8 cellular contexts compared by ENCODE assay signal in genomic region chr1:66271216-66271903, GRCh38.
DNase-seq lines count a peak whose midpoint lies in the region; ATAC-seq, FAIRE-seq and TF ChIP-seq lines count a peak whose summit lies in the region.

No MANE protein-coding gene starts in this region.

- DNase-seq in A673 (ENCODE audit: low spot score) (peak; percentile 96), GM23248 (peak; percentile 99), astrocyte (ENCODE audit: low read depth) (peak; percentile 99), hepatic stellate cell (ENCODE audit: low spot score) (peak; percentile 66), NCI-H1092 (lab: John Stamatoyannopoulos, UW) (no peak)

- H3K4me3 ChIP-seq in A673 (ENCODE audit: low read depth, low read length, poor library complexity, severe bottlenecking) (no peak overlapping the region), GM23248 (peak overlapping the region; percentile 62), OCI-LY3 (ENCODE audit: low read length) (peak overlapping the region; percentile 53), astrocyte (ENCODE audit: insufficient read depth, low read depth, low read length) (peak overlapping the region; percentile 24), rectal smooth muscle tissue (ENCODE audit: low read length) (peak overlapping the region; percentile 38)

- ATAC-seq in HG02884 (IDR thresholded peaks at IDR 0.05; ENCODE audit: unreplicated experiment): no peak

- H3K36me3 ChIP-seq in A673 (ENCODE audit: insufficient read depth, low read length, poor library complexity, severe bottlenecking) (no peaks in the 10 kb centered on the region), GM23248 (ENCODE audit: low read depth) (no peaks in the 10 kb centered on the region), OCI-LY3 (replicated peaks; ENCODE audit: low read depth, low read length) (no peaks in the 10 kb centered on the region), astrocyte (ENCODE audit: insufficient read depth, low read length) (no peaks in the 10 kb centered on the region), rectal smooth muscle tissue (ENCODE audit: control insufficient read depth, insufficient read depth, low read length) (no peaks in the 10 kb centered on the region)

- TF ChIP-seq CTCF in A673 (conservative IDR thresholded peaks at IDR 0.05; ENCODE audit: low read depth, low read length) (no peak), OCI-LY3 (IDR thresholded peaks at IDR 0.05; ENCODE audit: low read depth, low read length) (no peak), astrocyte (IDR thresholded peaks at IDR 0.05; ENCODE audit: insufficient read depth, low read depth, low read length) (no peak)

- no peaks in the 10 kb centered on the region for H3K9me2 ChIP-seq in GM23248 (ENCODE audit: insufficient read depth)

- peak overlapping the region; percentile 52 for H2AFZ ChIP-seq in GM23248
- H2AFZ ChIP-seq in OCI-LY3 (ENCODE audit: low read depth, low read length): peak overlapping the region; percentile 75; the same call in 1 of the 2 replicates
- H2AFZ ChIP-seq in astrocyte (ENCODE audit: low read depth, low read length): peak overlapping the region; percentile 75

- no peaks in the 10 kb centered on the region for H3K27me3 Mint-ChIP-seq in astrocyte (ENCODE audit: low read depth, unreplicated experiment)

- peak overlapping the region; percentile 78 for H3K27ac Mint-ChIP-seq in astrocyte (ENCODE audit: unreplicated experiment)

- H3K9ac ChIP-seq in GM23248 (peak overlapping the region; percentile 95), OCI-LY3 (ENCODE audit: low read length) (peak overlapping the region; percentile 57), astrocyte (ENCODE audit: low read length) (peak overlapping the region; percentile 72), rectal smooth muscle tissue (ENCODE audit: low read length) (peak overlapping the region; percentile 49)

- H3K27ac ChIP-seq in A673 (ENCODE audit: low read depth, low read length, poor library complexity, severe bottlenecking) (peak overlapping the region; percentile 87), GM23248 (peak overlapping the region; percentile 100), OCI-LY3 (ENCODE audit: low read length) (peak overlapping the region; percentile 68), astrocyte (ENCODE audit: low read depth, low read length) (peak overlapping the region; percentile 82), rectal smooth muscle tissue (ENCODE audit: low read depth, low read length) (peak overlapping the region; percentile 90)

- peak; percentile 94 for FAIRE-seq in astrocyte (lab: Jason Lieb, UNC)

- no peaks in the 10 kb centered on the region for H3K9me3 ChIP-seq in A673 (ENCODE audit: low read depth, low read length, poor library complexity, severe bottlenecking)
- no peaks in the 10 kb centered on the region for H3K9me3 ChIP-seq in GM23248 (ENCODE audit: low read depth)
- no peaks in the 10 kb centered on the region for H3K9me3 ChIP-seq in OCI-LY3 (ENCODE audit: insufficient read depth, low read length)
- H3K9me3 ChIP-seq in astrocyte (ENCODE audit: insufficient read depth, low read depth, low read length): no peaks in the 10 kb centered on the region

- intact Hi-C loops in A673 (cut with micrococcal nuclease; ENCODE audit: unreplicated experiment): loop anchor here (1.0 to 5.0 kb wide), 2 partner anchors 61 to 81 kb away; no protein-coding TSS in a partner anchor

- peaks cover 58% of the 10 kb centered on the region for H3K4me1 ChIP-seq in A673 (ENCODE audit: insufficient read depth, low read length, poor library complexity, severe bottlenecking)
- peaks cover 73% of the 10 kb centered on the region for H3K4me1 ChIP-seq in GM23248 (ENCODE audit: insufficient read depth)
- peaks cover 58% of the 10 kb centered on the region for H3K4me1 ChIP-seq in OCI-LY3 (ENCODE audit: low read length)
- peaks cover 17% of the 10 kb centered on the region for H3K4me1 ChIP-seq in astrocyte (ENCODE audit: insufficient read depth, low read length)
- peaks cover 18% of the 10 kb centered on the region for H3K4me1 ChIP-seq in rectal smooth muscle tissue (ENCODE audit: control insufficient read depth, insufficient read depth, low read length)

- CTCF ChIA-PET in A673 (lab: Charles Lee): interaction anchor here (0.6 kb wide), 1 partner anchor 178 kb away, joined by 4 read pairs; no protein-coding TSS in a partner anchor

- H3K79me2 ChIP-seq in GM23248 (ENCODE audit: insufficient read depth): no peaks in the 10 kb centered on the region
- H3K79me2 ChIP-seq in OCI-LY3 (ENCODE audit: low read length): no peaks in the 10 kb centered on the region
- H3K79me2 ChIP-seq in astrocyte (ENCODE audit: insufficient read depth, low read length): no peaks in the 10 kb centered on the region

- H4K20me1 ChIP-seq in GM23248 (ENCODE audit: insufficient read depth) (no peaks in the 10 kb centered on the region), OCI-LY3 (ENCODE audit: insufficient read depth, low read length) (no peaks in the 10 kb centered on the region), astrocyte (ENCODE audit: insufficient read depth, low read length) (no peaks in the 10 kb centered on the region)

- peaks cover 1% of the 10 kb centered on the region for H3K36me3 Mint-ChIP-seq in astrocyte (ENCODE audit: low read depth, unreplicated experiment)

- H3K4me1 Mint-ChIP-seq in astrocyte (ENCODE audit: low read depth, unreplicated experiment): peaks cover 34% of the 10 kb centered on the region

- WGBS in GM23248 (ENCODE audit: low coverage in 1 of 2, low lambda C conversion rate in 2 of 2, missing lambda C conversion rate in 2 of 2), 2 experiments: 0 to 2% methylated on average over 8 of the region's 8 CpGs

- H3F3A ChIP-seq in GM23248 (ENCODE audit: insufficient read depth): peaks cover 54% of the 10 kb centered on the region

- H3K27me3 ChIP-seq in A673 (replicated peaks; ENCODE audit: insufficient read depth, low read depth, low read length, poor library complexity): no peaks in the 10 kb centered on the region
- H3K27me3 ChIP-seq in GM23248 (replicated peaks; ENCODE audit: insufficient read depth): no peaks in the 10 kb centered on the region
- no peaks in the 10 kb centered on the region for H3K27me3 ChIP-seq in OCI-LY3 (ENCODE audit: low read depth, low read length)
- no peaks in the 10 kb centered on the region for H3K27me3 ChIP-seq in astrocyte (ENCODE audit: insufficient read depth, low read length)
- no peaks in the 10 kb centered on the region for H3K27me3 ChIP-seq in rectal smooth muscle tissue (ENCODE audit: control insufficient read depth, insufficient read depth, low read length)

- no peak overlapping the region for H3K4me3 Mint-ChIP-seq in astrocyte (ENCODE audit: unreplicated experiment)

- in situ Hi-C loops in GM23248 (cut with MboI): no loop called here

- POLR2A ChIA-PET in A673 (lab: Charles Lee; ENCODE audit: low non-redundant PET): interaction anchor here (0.9 kb wide), 1 partner anchor 61 kb away, joined by 4 read pairs; no protein-coding TSS in a partner anchor

- TSS peak; percentile 99 for BruUV-seq in A673 (replicated peaks; lab: Mats Ljungman, UMichigan)

- peak overlapping the region; percentile 88 for H3K4me2 ChIP-seq in GM23248 (ENCODE audit: unreplicated experiment)
- peak overlapping the region; percentile 67 for H3K4me2 ChIP-seq in OCI-LY3 (ENCODE audit: low read length)
- H3K4me2 ChIP-seq in astrocyte (ENCODE audit: low read length): peak overlapping the region; percentile 80

- H3K9me3 Mint-ChIP-seq in astrocyte (ENCODE audit: unreplicated experiment): no peaks in the 10 kb centered on the region
